11 cellular contexts compared by ENCODE assay signal in the genomic region with DNA sequence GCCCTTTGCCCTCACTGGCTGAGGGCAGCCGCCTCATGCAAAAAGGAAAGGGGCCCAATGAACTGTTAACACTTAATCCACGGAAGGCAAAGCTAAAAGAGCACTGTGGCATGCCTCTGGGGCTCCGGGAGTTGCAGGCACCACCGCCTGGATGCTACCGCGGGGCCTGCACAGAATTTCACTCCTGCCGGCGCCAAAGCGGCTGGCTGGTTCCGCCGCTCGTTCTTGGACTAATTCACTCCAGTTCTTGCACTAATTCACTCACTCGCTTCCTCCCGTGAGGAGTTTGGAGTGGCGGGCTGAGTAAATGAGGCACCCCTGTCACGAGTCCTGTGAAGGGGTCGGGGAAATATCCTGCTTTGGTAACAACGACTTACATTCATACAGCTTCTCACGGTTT. TPM values are rescaled to one million over a fixed set of nuclear protein-coding genes. Genes with fewer than 3 reads are reported as not detected.
"Had no signal": no experiment of that assay in that cellular context is flagged by ENCODE, and none has a peak within 500 bp of the region (broad histone marks: within the 10 kb centered on the region; RNA-seq: fewer than 3 reads in every experiment).

No MANE protein-coding gene starts in this region.

- H3K4me2 ChIP-seq: KMS-11 had no signal

- H3K27ac ChIP-seq: GM23248, HL-60, KMS-11 had no signal

- H3K4me3 Mint-ChIP-seq: HFFc6 had no signal

- H2AFZ ChIP-seq: GM23248 had no signal

- H3K36me3 Mint-ChIP-seq: IgD-negative memory B cell had no signal

- H3K36me3 ChIP-seq: HAP-1 had no signal

- DNase-seq: GM23248, H7, HFFc6, KBM-7 had no signal

- H3K4me1 ChIP-seq: HAP-1 had no signal

- ATAC-seq: HCT116, HepG2 had no signal

- H3K27ac Mint-ChIP-seq: HFFc6, IgD-negative memory B cell had no signal

- H3K4me3 ChIP-seq: GM23248, HAP-1 had no signal

- H3K9ac ChIP-seq: GM23248, KMS-11 had no signal

RNA-seq across cellular contexts. Expression of a gene that starts 14.0 kb away (rescaled TPM):
- total RNA-seq: HepG2, HFFc6, HT1080 had no signal
- polyA plus RNA-seq: GM23248, HepG2, IgD-negative memory B cell had no signal
